8 cellular contexts compared by ENCODE assay signal in the genomic region with DNA sequence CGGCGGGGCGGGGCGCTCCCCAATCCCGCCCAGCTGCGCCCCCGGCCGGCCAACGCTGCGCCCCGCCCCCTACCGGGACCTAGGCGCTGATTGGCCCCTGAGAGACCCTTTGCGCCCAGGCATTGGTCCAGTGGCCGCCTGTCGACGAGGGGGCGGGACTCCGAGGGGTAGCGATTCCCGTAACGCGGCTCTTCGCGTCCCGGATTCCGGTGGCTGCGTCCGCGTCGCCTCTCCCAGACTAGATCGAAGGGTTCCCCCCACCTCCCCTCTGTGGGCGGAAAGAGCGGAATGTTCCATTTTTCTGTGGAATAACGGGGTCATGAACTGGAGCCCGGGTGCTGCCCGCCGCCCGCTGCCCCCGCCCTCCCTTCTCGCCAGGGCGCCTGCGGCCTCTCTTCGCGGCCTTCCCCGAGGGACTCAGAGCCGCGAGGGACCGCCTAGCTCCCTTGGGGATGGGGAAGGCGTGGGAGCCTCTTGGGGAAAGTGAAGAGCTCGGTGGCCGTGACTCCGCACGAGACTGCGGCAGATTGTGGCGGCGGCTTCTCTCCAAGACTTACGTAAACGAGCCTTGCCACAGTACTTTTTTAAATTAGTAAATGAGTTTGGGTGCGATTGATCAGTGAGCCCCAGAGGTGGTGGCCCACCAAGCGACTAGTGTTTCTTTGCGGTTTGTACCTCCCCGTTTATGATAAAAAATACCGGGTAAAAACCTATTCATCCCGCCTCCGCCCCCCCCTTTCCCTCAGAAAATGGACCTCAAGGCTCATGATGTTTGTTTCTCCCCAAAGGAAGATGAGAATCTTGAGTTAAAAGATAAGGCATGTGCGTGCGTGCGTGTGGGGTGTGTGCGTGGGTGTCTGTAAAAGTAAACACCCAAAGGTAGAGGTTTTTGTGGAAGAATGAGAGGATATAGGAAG. TPM values are rescaled to one million over a fixed set of nuclear protein-coding genes. Genes with fewer than 3 reads are reported as not detected.
DNase-seq lines count a peak whose midpoint lies in the region; ATAC-seq lines count a peak whose summit lies in the region.

No MANE protein-coding gene starts in this region.

- no peaks in the 10 kb centered on the region for H3K9me3 ChIP-seq in esophagus (ENCODE audit: control insufficient read depth in 2 of 2, insufficient read depth in 1 of 2, low read depth in 1 of 2, low read length in 1 of 2)
- no peaks in the 10 kb centered on the region for H3K9me3 ChIP-seq in mucosa of stomach (ENCODE audit: control insufficient read depth, low read length)

- peak overlapping the region; percentile 97 to 98 for H3K27ac ChIP-seq in esophagus (ENCODE audit: low read depth in 2 of 2, low read length in 1 of 2)

- H3K27me3 ChIP-seq in esophagus (ENCODE audit: control insufficient read depth in 1 of 2, insufficient read depth in 2 of 2, low read length in 2 of 2) = no peaks in the 10 kb centered on the region
- H3K27me3 ChIP-seq in mucosa of stomach (ENCODE audit: control insufficient read depth, insufficient read depth, low read length) = no peaks in the 10 kb centered on the region

- 0% methylated on average over 65 to 70 of the region's 70 CpGs for WGBS in esophagus, 2 donors

- ATAC-seq in GM21717 (IDR thresholded peaks at IDR 0.05; ENCODE audit: unreplicated experiment) = peak; percentile 94

- H3K27ac Mint-ChIP-seq in activated T-cell treated with anti-CD3 and anti-CD28 coated beads, Interleukin-2, amount 50 U/mL, for 24 hours = peak overlapping the region; percentile 99

- peaks cover 42% of the 10 kb centered on the region for H3K36me3 Mint-ChIP-seq in activated T-cell treated with anti-CD3 and anti-CD28 coated beads, Interleukin-2, amount 50 U/mL, for 24 hours (ENCODE audit: low read depth)

- H3K4me1 Mint-ChIP-seq in activated T-cell treated with anti-CD3 and anti-CD28 coated beads, Interleukin-2, amount 50 U/mL, for 24 hours (ENCODE audit: low read depth) = peaks cover 58% of the 10 kb centered on the region

- peak overlapping the region; percentile 96 for H3K4me3 Mint-ChIP-seq in activated T-cell treated with anti-CD3 and anti-CD28 coated beads, Interleukin-2, amount 50 U/mL, for 24 hours

- DNase-seq in DMS153 treated with DMSO at 0.1 percent for 48 hours (lab: John Stamatoyannopoulos, UW; ENCODE audit: unreplicated experiment) = peak; percentile 41
- peak; percentile 89 for DNase-seq in Jurkat, Clone E6-1 (ENCODE audit: low read depth, low spot score)
- peak; percentile 50 for DNase-seq in OCI-M2 (lab: John Stamatoyannopoulos, UW; ENCODE audit: unreplicated experiment)
- peak; percentile 97 for DNase-seq in activated T-cell treated with anti-CD3 and anti-CD28 coated beads, Interleukin-2, amount 50 U/mL, for 24 hours
- DNase-seq in stimulated activated CD8-positive, alpha-beta memory T cell treated with anti-CD3 and anti-CD28 coated beads, Interleukin-7, amount 100 ng/mL, for 1 hour (ENCODE audit: low read depth in 2 of 2) = peak; percentile 87 to 92

- H3K9ac ChIP-seq in mucosa of stomach (ENCODE audit: low read length) = peak overlapping the region; percentile 98

- H3K9me3 Mint-ChIP-seq in activated T-cell treated with anti-CD3 and anti-CD28 coated beads, Interleukin-2, amount 50 U/mL, for 24 hours = peaks cover 3% of the 10 kb centered on the region

- H3K4me1 ChIP-seq in esophagus (ENCODE audit: control insufficient read depth in 2 of 2, insufficient read depth in 2 of 2, low read length in 1 of 2) (no peaks in the 10 kb centered on the region), mucosa of stomach (ENCODE audit: control insufficient read depth, insufficient read depth, low read length) (peaks cover 9% of the 10 kb centered on the region)

- H3K36me3 ChIP-seq in esophagus (ENCODE audit: control insufficient read depth in 2 of 2, insufficient read depth in 2 of 2, low read length in 1 of 2) = no peaks in the 10 kb centered on the region
- H3K36me3 ChIP-seq in mucosa of stomach (ENCODE audit: control insufficient read depth, insufficient read depth, low read length) = no peaks in the 10 kb centered on the region

- no peaks in the 10 kb centered on the region for H3K27me3 Mint-ChIP-seq in activated T-cell treated with anti-CD3 and anti-CD28 coated beads, Interleukin-2, amount 50 U/mL, for 24 hours

- peak overlapping the region; percentile 85 for H3K4me3 ChIP-seq in Jurkat, Clone E6-1 (ENCODE audit: low read length)
- H3K4me3 ChIP-seq in esophagus (ENCODE audit: low read depth in 1 of 2, low read length in 2 of 2) (peak overlapping the region; percentile 71 to 95), mucosa of stomach (ENCODE audit: low read length) (peak overlapping the region; percentile 90)

RNA-seq across cellular contexts. Expression of gene IL6ST, which starts 0.5 kb away (rescaled TPM):
- 16.5 TPM for polyA plus RNA-seq in Jurkat, Clone E6-1 (2012; ENCODE audit: insufficient read depth, insufficient read length)
- polyA plus RNA-seq in esophagus = 10 to 100 TPM; 12.9 to 13.3 TPM

Comparison
In these comparisons a context has a peak if more than half of its experiments do, and no peak if none do; other contexts are left out.
1. Peak in every context shown above with its lines: DNase-seq, ATAC-seq, H3K4me3 ChIP-seq and H3K27ac ChIP-seq.
2. DNase-seq: peak in every context shown above with its lines; median percentile 97 in activated T-cell treated with anti-CD3 and anti-CD28 coated beads, Interleukin-2, amount 50 U/mL, for 24 hours; 90 in stimulated activated CD8-positive, alpha-beta memory T cell treated with anti-CD3 and anti-CD28 coated beads, Interleukin-7, amount 100 ng/mL, for 1 hour; 89 in Jurkat, Clone E6-1; 50 in OCI-M2; 41 in DMS153 treated with DMSO at 0.1 percent for 48 hours.